In the genomic region with DNA sequence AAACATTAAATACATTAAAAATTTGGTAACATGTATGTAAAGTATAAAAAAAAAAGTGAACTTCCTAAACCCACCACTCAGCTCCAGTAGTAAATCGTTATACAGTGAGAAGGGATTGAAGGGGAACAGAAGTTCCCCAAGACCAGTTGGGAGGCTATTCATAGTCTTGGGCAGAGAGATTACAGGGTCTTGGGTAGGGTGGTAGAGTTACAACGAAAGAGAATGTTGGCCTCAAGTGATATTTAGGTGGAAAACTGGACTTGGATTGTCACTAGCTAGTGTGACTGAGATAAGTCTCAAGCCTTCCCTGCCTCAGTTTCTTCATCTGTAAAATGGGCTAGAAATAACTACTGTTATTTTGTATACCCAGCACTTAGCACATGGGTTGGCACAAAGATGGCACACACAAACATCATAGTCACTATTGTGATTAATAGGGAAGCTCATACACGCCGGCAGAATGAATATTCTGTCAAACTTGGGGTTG, we compare ENCODE assay signal across 8 cellular contexts. TPM values are rescaled to one million over a fixed set of nuclear protein-coding genes. Genes with fewer than 3 reads are reported as not detected.
DNase-seq lines count a peak whose midpoint lies in the region; ATAC-seq and TF ChIP-seq lines count a peak whose summit lies in the region.

No MANE protein-coding gene starts in this region.

- H3K4me3 Mint-ChIP-seq in memory B cell = peak overlapping the region; percentile 86

- H3K9me3 Mint-ChIP-seq in memory B cell = no peaks in the 10 kb centered on the region

- no peaks in the 10 kb centered on the region for H3K27me3 ChIP-seq in uterus

- peaks cover 1% of the 10 kb centered on the region for H3K27me3 Mint-ChIP-seq in memory B cell

- no peak for TF ChIP-seq POLR2A in uterus (IDR thresholded peaks at IDR 0.05)

- in situ Hi-C loops in astrocyte of the spinal cord (cut with HindIII; ENCODE audit: low sequenced_read_pairs) = no loop called here

- H3K4me3 ChIP-seq in astrocyte of the spinal cord (ENCODE audit: low read depth, low read length) (peak overlapping the region; percentile 57), uterus (peak overlapping the region; percentile 78 to 86)

- intact Hi-C loops in Right ventricle myocardium superior (cut with DNase I) (no loop called here), left cardiac atrium (cut with DNase I) (no loop called here), uterus (cut with DNase I; ENCODE audit: low total_unique reads) (no loop called here)

- H3K27ac ChIP-seq in uterus = peak overlapping the region; percentile 92 to 97

- peaks cover 23% of the 10 kb centered on the region for H3K4me1 Mint-ChIP-seq in memory B cell

- H3K27ac Mint-ChIP-seq in memory B cell = peak overlapping the region; percentile 84

- no peak for DNase-seq in Right ventricle myocardium superior
- DNase-seq in left cardiac atrium = no peak
- no peak for DNase-seq in astrocyte of the spinal cord (ENCODE audit: low read depth, low spot score)
- DNase-seq in memory B cell (ENCODE audit: low spot score in 2 of 2) = no peak
- DNase-seq in uterus = no peak
- no peak for DNase-seq in activated gamma-delta T cell (lab: John Stamatoyannopoulos, UW)
- DNase-seq in KG1 (lab: John Stamatoyannopoulos, UW) = no peak

- TF ChIP-seq CTCF in astrocyte of the spinal cord (IDR thresholded peaks at IDR 0.05; ENCODE audit: low read depth, low read length) (no peak), uterus (IDR thresholded peaks at IDR 0.05) (no peak)

- H3K36me3 Mint-ChIP-seq in memory B cell = peaks cover 7% of the 10 kb centered on the region

- no peaks in the 10 kb centered on the region for H3K9me3 ChIP-seq in uterus

- H3K36me3 ChIP-seq in uterus = no peaks in the 10 kb centered on the region

- H3K4me1 ChIP-seq in uterus = no peaks in the 10 kb centered on the region

- ATAC-seq in Right ventricle myocardium superior (ENCODE audit: poor library complexity) (peak; percentile 3), left cardiac atrium (no peak), memory B cell (ENCODE audit: low read depth) (peak; percentile 44), HG02884 (IDR thresholded peaks at IDR 0.05; ENCODE audit: unreplicated experiment) (no peak)

RNA-seq across cellular contexts. Expression of a gene that starts 0.4 kb away (rescaled TPM):
- total RNA-seq in Right ventricle myocardium superior = 7.7 TPM
- 10 to 100 TPM; 13.2 to 14.3 TPM for total RNA-seq in left cardiac atrium
- 10 to 100 TPM; 15.4 to 54.7 (median 40.6) TPM for total RNA-seq in uterus

Comparison
In these comparisons a context has a peak if more than half of its experiments do, and no peak if none do; other contexts are left out.
1. ATAC-seq: peak in Right ventricle myocardium superior (single experiment) and memory B cell (single experiment); none in left cardiac atrium (0 of 2) and HG02884 (single experiment).